16 cellular contexts compared by ENCODE assay signal in the genomic region with DNA sequence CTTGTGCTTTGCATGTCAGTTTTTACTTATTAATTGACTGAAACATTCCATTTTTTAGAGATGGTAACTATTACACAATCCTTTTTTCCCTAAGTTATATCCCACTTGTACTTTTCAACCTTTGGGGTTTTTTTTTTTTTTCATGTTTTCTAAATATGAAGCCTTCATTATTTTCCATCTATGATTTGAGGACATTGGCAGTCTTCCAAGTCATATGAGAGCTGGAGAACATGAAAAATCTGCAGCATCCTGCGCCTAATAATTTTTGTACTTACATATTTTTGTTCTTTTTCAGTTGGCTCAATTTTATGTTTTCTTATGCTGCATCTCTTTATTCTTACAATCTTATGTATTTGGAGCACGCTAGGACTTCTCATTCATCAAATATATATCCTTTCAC.
DNase-seq lines count a peak whose midpoint lies in the region; ATAC-seq, FAIRE-seq and TF ChIP-seq lines count a peak whose summit lies in the region.
"Had no signal": no experiment of that assay in that cellular context is flagged by ENCODE, and none has a peak within 500 bp of the region (broad histone marks: within the 10 kb centered on the region; RNA-seq: fewer than 3 reads in every experiment).

No MANE protein-coding gene starts in this region.

- in situ Hi-C loops in IMR-90 (cut with MboI; ENCODE audit: low sequenced_read_pairs): no loop called here

- H3K4me3 ChIP-seq in IMR-90 (ENCODE audit: insufficient read depth, low read depth, low read length): no peak overlapping the region
- no peak overlapping the region for H3K4me3 ChIP-seq in SK-N-MC
- no peak overlapping the region for H3K4me3 ChIP-seq in fibroblast of pulmonary artery (replicated peaks; ENCODE audit: low read depth, low read length)
- H3K4me3 ChIP-seq: Peyer's patch had no signal

- peaks cover 24% of the 10 kb centered on the region for H3K4me1 Mint-ChIP-seq in nephron

- H2BK20ac ChIP-seq in IMR-90 (ENCODE audit: low read depth, low read length): no peak overlapping the region

- H2AK5ac ChIP-seq in IMR-90 (ENCODE audit: low read depth, low read length): no peak overlapping the region

- H3K27me3 ChIP-seq in IMR-90 (ENCODE audit: control insufficient read depth, insufficient read depth, low read length): no peaks in the 10 kb centered on the region
- H3K27me3 ChIP-seq: Peyer's patch had no signal

- no peak for FAIRE-seq in urothelium cell line (lab: Jason Lieb, UNC)
- FAIRE-seq: D721Med, H1 had no signal

- no peak overlapping the region for H3K56ac ChIP-seq in IMR-90 (ENCODE audit: extremely low read depth, insufficient read depth, low read length)

- H3K9ac ChIP-seq in IMR-90 (ENCODE audit: low read depth, low read length): no peak overlapping the region
- no peak overlapping the region for H3K9ac ChIP-seq in SK-N-MC (ENCODE audit: insufficient read length)

- H4K8ac ChIP-seq in IMR-90 (ENCODE audit: low read depth in 2 of 2, low read length in 2 of 2): no peak overlapping the region; a peak in 1 of 4 replicates

- dilution Hi-C loops in IMR-90 (cut with HindIII; ENCODE audit: low sequenced_read_pairs, unreplicated experiment): no loop called here

- no peak for TF ChIP-seq POLR2A in IMR-90 (IDR thresholded peaks at IDR 0.05; ENCODE audit: low read depth, low read length)

- H3K4me1 ChIP-seq in IMR-90 (ENCODE audit: control insufficient read depth, insufficient read depth, low read length): peaks cover 12% of the 10 kb centered on the region
- H3K4me1 ChIP-seq: Peyer's patch had no signal

- H3K9me3 ChIP-seq in IMR-90 (ENCODE audit: control insufficient read depth, insufficient read depth, low read length) (peaks cover 2% of the 10 kb centered on the region; the same call in 1 of the 2 replicates), SK-N-MC (ENCODE audit: low read depth, low read length) (no peaks in the 10 kb centered on the region)
- H3K9me3 ChIP-seq: Peyer's patch had no signal

- H3K23ac ChIP-seq in IMR-90 (ENCODE audit: low read depth, low read length): no peak overlapping the region

- CTCF ChIA-PET in IMR-90 (lab: Yijun Ruan, JAX): interaction anchor here (0.6 kb wide), 2 partner anchors 62 to 72 kb away, joined by 4 to 5 read pairs; no protein-coding TSS in a partner anchor

- H3K18ac ChIP-seq in IMR-90 (ENCODE audit: low read depth, low read length): no peak overlapping the region; the same call in 1 of the 2 replicates

- H3K79me1 ChIP-seq in IMR-90 (ENCODE audit: low read depth in 1 of 2, low read length in 2 of 2): peaks cover 29 to 59% of the 10 kb centered on the region in 2 experiments; a peak in 3 of 4 replicates

- H3K9me3 Mint-ChIP-seq in nephron: no peaks in the 10 kb centered on the region

- no peak overlapping the region for H2BK15ac ChIP-seq in IMR-90 (ENCODE audit: low read depth, low read length)

- no peak overlapping the region for H2BK5ac ChIP-seq in IMR-90 (ENCODE audit: low read depth, low read length, poor library complexity, severe bottlenecking)

- TF ChIP-seq RAD21 in IMR-90 (IDR thresholded peaks at IDR 0.05; ENCODE audit: low read length): no peak

- ATAC-seq in IMR-90 (ENCODE audit: low read depth) (no peak), HG02642 (IDR thresholded peaks at IDR 0.05; ENCODE audit: poor library complexity, unreplicated experiment) (no peak)

- H3K27ac ChIP-seq in IMR-90 (ENCODE audit: insufficient read depth, low read length) (no peak overlapping the region), SK-N-MC (0 out of 2 replicates have a peak overlapping the region, but pooled peaks have one; percentile 17)
- H3K27ac ChIP-seq: Peyer's patch had no signal

- H4K20me1 ChIP-seq in IMR-90 (ENCODE audit: insufficient read depth, low read length): peaks cover 4% of the 10 kb centered on the region; the same call in 1 of the 2 replicates

- H4K91ac ChIP-seq in IMR-90 (ENCODE audit: insufficient read depth, low read depth, low read length): no peak overlapping the region

- no peaks in the 10 kb centered on the region for H3K27me3 Mint-ChIP-seq in nephron (ENCODE audit: low read depth)

- no peak overlapping the region for H3K4me3 Mint-ChIP-seq in nephron

- no CpG with 5 or more reads among the region's 2 CpGs for WGBS in IMR-90 (ENCODE audit: extremely low coverage in 2 of 2, insufficient read length in 1 of 2), 2 experiments

- H3K36me3 ChIP-seq in IMR-90 (ENCODE audit: control insufficient read depth, insufficient read depth, low read length): peaks cover 29% of the 10 kb centered on the region
- no peaks in the 10 kb centered on the region for H3K36me3 ChIP-seq in SK-N-MC (ENCODE audit: insufficient read depth, low read length)
- H3K36me3 ChIP-seq: Peyer's patch had no signal

- H3K36me3 Mint-ChIP-seq in nephron (ENCODE audit: low read depth): peaks cover 49% of the 10 kb centered on the region

- no peak overlapping the region for H3K4ac ChIP-seq in IMR-90 (ENCODE audit: low read depth, low read length)

- H3K4me2 ChIP-seq in IMR-90 (ENCODE audit: low read depth, low read length): no peak overlapping the region

- no peak overlapping the region for H2BK120ac ChIP-seq in IMR-90 (ENCODE audit: low read depth, low read length)

- H2AFZ ChIP-seq in IMR-90 (replicated peaks; ENCODE audit: low read length, poor library complexity): no peak overlapping the region

- no TSS peak for BruUV-seq in IMR-90 (replicated peaks; lab: Mats Ljungman, UMichigan)

- peaks cover 15% of the 10 kb centered on the region for H3K9me1 ChIP-seq in IMR-90 (ENCODE audit: insufficient read depth, low read length)

- no peak overlapping the region for H3K14ac ChIP-seq in IMR-90 (replicated peaks; ENCODE audit: low read depth, low read length)

- peak overlapping the region; percentile 68 to 90 (median 69) for H3K27ac Mint-ChIP-seq in nephron

- POLR2A ChIA-PET in IMR-90 (lab: Charles Lee; ENCODE audit: unreplicated experiment): interaction anchor here (0.6 kb wide), 1 partner anchor 112 kb away, joined by 14 read pairs; no protein-coding TSS in a partner anchor

- no peak overlapping the region for H4K5ac ChIP-seq in IMR-90 (ENCODE audit: low read depth, low read length)

- intact Hi-C loops in IMR-90 (cut with micrococcal nuclease): no loop called here

- H2AK9ac ChIP-seq in IMR-90 (replicated peaks; ENCODE audit: low read depth, low read length, poor library complexity): no peak overlapping the region

- DNase-seq in IMR-90: no peak
- no peak for DNase-seq in SK-N-MC (ENCODE audit: low read depth, low spot score)
- peak; percentile 27 for DNase-seq in fibroblast of pulmonary artery (ENCODE audit: low read depth)
- DNase-seq in urothelium cell line (ENCODE audit: low spot score): no peak
- no peak for DNase-seq in NOMO-1 (lab: John Stamatoyannopoulos, UW; ENCODE audit: unreplicated experiment in 2 of 2)
- DNase-seq: AML-193, DMS79, Karpas-422, NCI-H1436 treated with DMSO at 0.1 percent for 48 hours, NCI-H526 treated with DMSO at 0.1 percent for 48 hours, Peyer's patch, SW 1271 had no signal

- TF ChIP-seq CTCF in IMR-90 (conservative IDR thresholded peaks at IDR 0.05; ENCODE audit: low read depth, low read length) (no peak), fibroblast of pulmonary artery (IDR thresholded peaks at IDR 0.05; ENCODE audit: low read length, missing control alignments) (no peak), nephron (IDR thresholded peaks at IDR 0.05; ENCODE audit: unreplicated experiment in 3 of 3) (no peak)

TF ChIP-seq in IMR-90, 13 proteins besides CTCF, POLR2A, EP300 and RAD21:
- TF ChIP-seq MXI1 (IDR thresholded peaks at IDR 0.05; ENCODE audit: borderline replicate concordance, low read depth, low read length) (no peak), RCOR1 (IDR thresholded peaks at IDR 0.05; ENCODE audit: insufficient replicate concordance, low read length) (no peak), CEBPB (IDR thresholded peaks at IDR 0.05; ENCODE audit: low read depth, low read length) (peak; percentile 66), RFX5 (IDR thresholded peaks at IDR 0.05; ENCODE audit: low read depth, low read length) (no peak), CHD1 (IDR thresholded peaks at IDR 0.05; ENCODE audit: low read depth, low read length) (no peak), NFE2L2 (IDR thresholded peaks at IDR 0.05; ENCODE audit: low read depth, low read length) (no peak)
